Comparison of ENCODE assay signal across 1 cellular context in the genomic region with DNA sequence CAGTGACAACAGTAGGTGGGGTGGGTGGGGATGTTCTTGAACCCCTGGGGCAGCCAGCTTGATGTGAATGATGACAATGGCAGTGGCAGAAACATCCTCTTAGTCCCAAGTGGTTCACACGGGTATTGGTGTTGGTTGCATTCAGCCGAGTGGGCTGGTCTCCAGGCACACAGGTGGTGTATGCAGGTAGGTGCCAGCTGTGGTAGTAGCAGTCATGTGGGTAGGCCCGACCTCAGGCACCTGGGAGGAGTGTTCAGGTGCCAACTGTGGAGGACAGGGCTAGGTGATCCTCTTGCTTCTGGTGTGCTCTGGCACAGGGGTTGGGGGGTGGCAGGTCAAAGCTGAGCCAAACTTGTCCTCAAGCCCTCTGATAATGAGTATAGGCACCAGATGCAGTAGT.
A peak's percentile ranks its signal among the peaks of the same experiment; 100 is the strongest.
TF ChIP-seq lines count a peak whose summit lies in the region.

No MANE protein-coding gene starts in this region.

TF ChIP-seq in HepG2, 621 proteins besides CTCF, POLR2A, EP300 and RAD21:
- TF ChIP-seq ZNF761 (CRISPR knock-in tag; conservative IDR thresholded peaks at IDR 0.05) (0 out of 2 replicates have a peak, but pooled peaks have one; percentile 43), ZFP1 (CRISPR knock-in tag; IDR thresholded peaks at IDR 0.05) (no peak), MZF1 (CRISPR knock-in tag; IDR thresholded peaks at IDR 0.05; ENCODE audit: borderline replicate concordance) (no peak), ZNF607 (CRISPR knock-in tag; IDR thresholded peaks at IDR 0.05; ENCODE audit: borderline replicate concordance) (no peak)
